7 cellular contexts compared by ENCODE assay signal in genomic region chr11:111428113-111428876, GRCh38. TPM values are rescaled to one million over a fixed set of nuclear protein-coding genes. Genes with fewer than 3 reads are reported as not detected.
A peak's percentile ranks its signal among the peaks of the same experiment; 100 is the strongest.
DNase-seq lines count a peak whose midpoint lies in the region; TF ChIP-seq lines count a peak whose summit lies in the region.

No MANE protein-coding gene starts in this region.

- H3K4me1 ChIP-seq in right atrium auricular region: no peaks in the 10 kb centered on the region

- H3K9me3 ChIP-seq in right atrium auricular region (no peaks in the 10 kb centered on the region), KOPT-K1 (ENCODE audit: insufficient read depth, low read length, poor library complexity, severe bottlenecking) (no peaks in the 10 kb centered on the region)

- DNase-seq in cardiac septum (ENCODE audit: low spot score): peak; percentile 4
- DNase-seq in right atrium auricular region (ENCODE audit: low spot score): no peak
- DNase-seq in coronary artery (ENCODE audit: low spot score): peak; percentile 70
- no peak for DNase-seq in NCI-H526 treated with DMSO at 0.1 percent for 48 hours (lab: John Stamatoyannopoulos, UW)
- no peak for DNase-seq in activated CD4-positive, alpha-beta T cell treated with anti-CD3 and anti-CD28 coated beads, Interleukin-2, amount 50 U/mL, for 48 hours
- no peak for DNase-seq in KBM-7

- H3K27ac ChIP-seq in right atrium auricular region (no peak overlapping the region), KOPT-K1 (ENCODE audit: low read depth, low read length, poor library complexity, severe bottlenecking) (peak overlapping the region; percentile 54), coronary artery (no peak overlapping the region)

- intact Hi-C loops in cardiac septum (cut with DNase I): no loop called here

- H3K36me3 ChIP-seq in right atrium auricular region: no peaks in the 10 kb centered on the region
- no peaks in the 10 kb centered on the region for H3K36me3 ChIP-seq in KOPT-K1 (ENCODE audit: insufficient read depth, low read length)

- in situ Hi-C loops in KBM-7 (cut with MboI; ENCODE audit: low pct_unique_long_range_greater_than_20kb, low sequenced_read_pairs): no loop called here

- H3K4me3 ChIP-seq in right atrium auricular region (no peak overlapping the region), coronary artery (no peak overlapping the region)

- no peak for TF ChIP-seq CTCF in right atrium auricular region (IDR thresholded peaks at IDR 0.05)
- TF ChIP-seq CTCF in coronary artery (IDR thresholded peaks at IDR 0.05): no peak

- no peaks in the 10 kb centered on the region for H3K27me3 ChIP-seq in right atrium auricular region

RNA-seq across cellular contexts. Expression of gene POU2AF1, which starts 49.2 kb away (rescaled TPM):
- total RNA-seq in cardiac septum (0.13 TPM), right atrium auricular region (1 to 10 TPM in 1 of 2 donors, under 1 TPM in 1; 0.11 to 1.6 TPM)

Comparison
In these comparisons a context has a peak if more than half of its experiments do, and no peak if none do; other contexts are left out.
1. DNase-seq: peak in cardiac septum (single experiment) and coronary artery (single experiment); none in right atrium auricular region (single experiment), NCI-H526 treated with DMSO at 0.1 percent for 48 hours (single experiment), activated CD4-positive, alpha-beta T cell treated with anti-CD3 and anti-CD28 coated beads, Interleukin-2, amount 50 U/mL, for 48 hours (0 of 2) and KBM-7 (single experiment).